ENCODE assay signal across 27 cellular contexts in the genomic region with DNA sequence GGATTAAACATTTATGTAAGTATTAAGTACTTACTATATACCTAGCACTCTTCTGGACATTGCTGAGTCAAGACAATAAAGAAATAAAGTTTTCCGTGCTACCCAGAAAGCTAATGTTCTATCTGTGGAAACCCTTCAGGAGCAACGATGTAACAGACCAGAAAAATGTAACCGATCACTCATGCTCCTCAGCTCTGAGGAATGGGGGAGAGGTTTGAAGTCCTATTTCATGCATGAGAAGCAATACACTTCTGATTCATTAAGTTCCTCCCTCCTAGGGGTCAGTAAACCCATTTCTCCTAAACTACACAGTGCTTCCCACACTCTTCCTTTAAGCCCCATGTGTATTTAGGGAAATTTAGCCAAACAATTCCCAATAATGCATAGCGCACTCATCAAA.
"Had no signal": no experiment of that assay in that cellular context is flagged by ENCODE, and none has a peak within 500 bp of the region (broad histone marks: within the 10 kb centered on the region; RNA-seq: fewer than 3 reads in every experiment).

No MANE protein-coding gene starts in this region.

- H3K4me1 ChIP-seq: ascending aorta, breast epithelium, colonic mucosa, esophagus squamous epithelium, gastroesophageal sphincter had no signal

- H3K36me3 ChIP-seq: ascending aorta, breast epithelium, cardiac muscle cell, colonic mucosa, esophagus squamous epithelium, gastroesophageal sphincter had no signal

- H3K27ac ChIP-seq: ascending aorta, breast epithelium, cardiac muscle cell, colonic mucosa, epithelial cell of prostate, esophagus squamous epithelium, gastroesophageal sphincter had no signal

- DNase-seq: activated CD4-positive, alpha-beta memory T cell treated with anti-CD3 and anti-CD28 coated beads, Interleukin-2, amount 10 ng/mL, durations not matched to agents 7 days and 5 days; activated CD4-positive, alpha-beta T cell treated with anti-CD3 and anti-CD28 coated beads for 36 hours; activated CD4-positive, alpha-beta T cell treated with anti-CD3 and anti-CD28 coated beads, Interleukin-2, amount 10 ng/mL, durations not matched to agents 24 days and 14 days; activated CD4-positive, CD25-positive, alpha-beta regulatory T cell; activated CD4-positive, CD25-positive, alpha-beta regulatory T cell treated with anti-CD3 and anti-CD28 coated beads, Interleukin-2, amount 50 U/mL, for 72 hours; activated CD8-positive, alpha-beta memory T cell treated with anti-CD3 and anti-CD28 coated beads, Interleukin-2, amount 50 U/mL, for 48 hours; activated gamma-delta T cell; activated naive CD4-positive, alpha-beta T cell; activated naive CD4-positive, alpha-beta T cell treated with anti-CD3 and anti-CD28 coated beads, Interleukin-2, amount 10 ng/mL, durations not matched to agents 7 days and 5 days; activated naive CD8-positive, alpha-beta T cell treated with anti-CD3 and anti-CD28 coated beads, Interleukin-2, amount 10 ng/mL, durations not matched to agents 7 days and 5 days; activated T-cell treated with anti-CD3 and anti-CD28 coated beads for 4 hours; activated T-cell treated with anti-CD3 and anti-CD28 coated beads, Interleukin-2, amount 50 U/mL, for 24 hours; activated T-cell treated with anti-CD3 and anti-CD28 coated beads, Interleukin-2, amount 50 U/mL, for 72 hours; central memory CD4-positive, alpha-beta T cell; cerebellar nuclear complex; colonic mucosa; effector CD8-positive, alpha-beta T cell; esophagus squamous epithelium; foreskin melanocyte; T-helper 2 cell had no signal

- ATAC-seq: activated CD4-positive, alpha-beta T cell treated with anti-CD3 and anti-CD28 coated beads for 36 hours; activated naive CD4-positive, alpha-beta T cell treated with anti-CD3 and anti-CD28 coated beads, Interleukin-2, amount 50 U/mL, for 72 hours; activated T-cell treated with anti-CD3 and anti-CD28 coated beads, Interleukin-2, amount 50 U/mL, for 72 hours; gastroesophageal sphincter had no signal

- H3K4me3 Mint-ChIP-seq: activated CD4-positive, alpha-beta memory T cell treated with anti-CD3 and anti-CD28 coated beads, Interleukin-2, amount 10 ng/mL, durations not matched to agents 7 days and 5 days; activated CD4-positive, alpha-beta T cell treated with anti-CD3 and anti-CD28 coated beads for 36 hours; activated CD4-positive, alpha-beta T cell treated with anti-CD3 and anti-CD28 coated beads, Interleukin-2, amount 10 ng/mL, durations not matched to agents 24 days and 14 days; activated naive CD4-positive, alpha-beta T cell treated with anti-CD3 and anti-CD28 coated beads, Interleukin-2, amount 10 ng/mL, durations not matched to agents 7 days and 5 days; activated naive CD8-positive, alpha-beta T cell treated with anti-CD3 and anti-CD28 coated beads, Interleukin-2, amount 10 ng/mL, durations not matched to agents 7 days and 5 days; activated T-cell treated with anti-CD3 and anti-CD28 coated beads, Interleukin-2, amount 50 U/mL, for 24 hours; activated T-cell treated with anti-CD3 and anti-CD28 coated beads, Interleukin-2, amount 50 U/mL, for 72 hours; brain had no signal

- H3K27ac Mint-ChIP-seq: activated CD4-positive, alpha-beta memory T cell treated with anti-CD3 and anti-CD28 coated beads, Interleukin-2, amount 10 ng/mL, durations not matched to agents 7 days and 5 days; activated CD4-positive, alpha-beta T cell treated with anti-CD3 and anti-CD28 coated beads for 36 hours; activated CD4-positive, alpha-beta T cell treated with anti-CD3 and anti-CD28 coated beads, Interleukin-2, amount 10 ng/mL, durations not matched to agents 24 days and 14 days; activated naive CD4-positive, alpha-beta T cell treated with anti-CD3 and anti-CD28 coated beads, Interleukin-2, amount 10 ng/mL, durations not matched to agents 7 days and 5 days; activated naive CD4-positive, alpha-beta T cell treated with anti-CD3 and anti-CD28 coated beads, Interleukin-2, amount 50 U/mL, for 72 hours; activated naive CD8-positive, alpha-beta T cell treated with anti-CD3 and anti-CD28 coated beads, Interleukin-2, amount 10 ng/mL, durations not matched to agents 7 days and 5 days; activated T-cell treated with anti-CD3 and anti-CD28 coated beads, Interleukin-2, amount 50 U/mL, for 24 hours; activated T-cell treated with anti-CD3 and anti-CD28 coated beads, Interleukin-2, amount 50 U/mL, for 72 hours had no signal

- H3K4me3 ChIP-seq: ascending aorta, breast epithelium, cardiac muscle cell, colonic mucosa, esophagus squamous epithelium, gastroesophageal sphincter had no signal

- H3K36me3 Mint-ChIP-seq: activated naive CD4-positive, alpha-beta T cell treated with anti-CD3 and anti-CD28 coated beads, Interleukin-2, amount 10 ng/mL, durations not matched to agents 7 days and 5 days; activated naive CD8-positive, alpha-beta T cell treated with anti-CD3 and anti-CD28 coated beads, Interleukin-2, amount 10 ng/mL, durations not matched to agents 7 days and 5 days had no signal

- H3K9me3 Mint-ChIP-seq: activated CD4-positive, alpha-beta memory T cell treated with anti-CD3 and anti-CD28 coated beads, Interleukin-2, amount 10 ng/mL, durations not matched to agents 7 days and 5 days; activated T-cell treated with anti-CD3 and anti-CD28 coated beads, Interleukin-2, amount 50 U/mL, for 24 hours had no signal

- H3K4me1 Mint-ChIP-seq: activated CD4-positive, alpha-beta memory T cell treated with anti-CD3 and anti-CD28 coated beads, Interleukin-2, amount 10 ng/mL, durations not matched to agents 7 days and 5 days; activated CD4-positive, alpha-beta T cell treated with anti-CD3 and anti-CD28 coated beads for 36 hours; activated CD4-positive, alpha-beta T cell treated with anti-CD3 and anti-CD28 coated beads, Interleukin-2, amount 10 ng/mL, durations not matched to agents 24 days and 14 days; activated naive CD4-positive, alpha-beta T cell treated with anti-CD3 and anti-CD28 coated beads, Interleukin-2, amount 10 ng/mL, durations not matched to agents 7 days and 5 days; activated naive CD8-positive, alpha-beta T cell treated with anti-CD3 and anti-CD28 coated beads, Interleukin-2, amount 10 ng/mL, durations not matched to agents 7 days and 5 days had no signal

- H3K27me3 Mint-ChIP-seq: activated CD4-positive, alpha-beta memory T cell treated with anti-CD3 and anti-CD28 coated beads, Interleukin-2, amount 10 ng/mL, durations not matched to agents 7 days and 5 days; activated naive CD4-positive, alpha-beta T cell treated with anti-CD3 and anti-CD28 coated beads, Interleukin-2, amount 10 ng/mL, durations not matched to agents 7 days and 5 days; activated naive CD8-positive, alpha-beta T cell treated with anti-CD3 and anti-CD28 coated beads, Interleukin-2, amount 10 ng/mL, durations not matched to agents 7 days and 5 days had no signal

- H3K27me3 ChIP-seq: ascending aorta, breast epithelium, cardiac muscle cell, colonic mucosa, esophagus squamous epithelium, gastroesophageal sphincter had no signal
